In genomic region chr14:31010935-31011334, GRCh38 we compare ENCODE assay signal across 24 cellular contexts.
"Had no signal": no experiment of that assay in that cellular context is flagged by ENCODE, and none has a peak within 500 bp of the region (broad histone marks: within the 10 kb centered on the region; RNA-seq: fewer than 3 reads in every experiment).

No MANE protein-coding gene starts in this region.

- H3K9me3 Mint-ChIP-seq: IgD-negative memory B cell, T-cell had no signal

- H3K4me2 ChIP-seq: KMS-11, SK-N-SH had no signal

- H3K9me3 ChIP-seq: SK-N-SH had no signal

- H3K27ac ChIP-seq: KMS-11 had no signal

- H3K27ac Mint-ChIP-seq: IgD-negative memory B cell, T-cell had no signal

- H3K4me3 Mint-ChIP-seq: IgD-negative memory B cell, T-cell had no signal

- H3K4me3 ChIP-seq: K562 had no signal

- FAIRE-seq: K562, RCC 7860 had no signal

- ATAC-seq: K562, T-cell had no signal

- H3K36me3 Mint-ChIP-seq: IgD-negative memory B cell had no signal

- H3K27me3 Mint-ChIP-seq: IgD-negative memory B cell, T-cell had no signal

- H3K9ac ChIP-seq: KMS-11, SK-N-SH had no signal

- DNase-seq: Kasumi-1, MM.1S, NCI-H1105, NCI-H1417, NCI-H1436 treated with DMSO at 0.1 percent for 48 hours, NCI-H1694, NCI-H187 treated with DMSO at 0.1 percent for 48 hours, NCI-H2081 treated with DMSO at 0.1 percent for 48 hours, NCI-H2171, NCI-H226, NCI-H446, NCI-H510A, NCI-H524 treated with DMSO at 0.1 percent for 48 hours, NCI-H69, NCI-H774, RPMI8226, SHP77, SK-N-SH, SW 1271, T-cell had no signal
